ENCODE assay signal across 17 cellular contexts in genomic region chr16:74497761-74498160, GRCh38.
DNase-seq lines count a peak whose midpoint lies in the region; FAIRE-seq and TF ChIP-seq lines count a peak whose summit lies in the region.
"Had no signal": no experiment of that assay in that cellular context is flagged by ENCODE, and none has a peak within 500 bp of the region (broad histone marks: within the 10 kb centered on the region; RNA-seq: fewer than 3 reads in every experiment).

No MANE protein-coding gene starts in this region.

- H3K9ac ChIP-seq in KMS-11 = no peak overlapping the region
- H3K9ac ChIP-seq in astrocyte (ENCODE audit: low read length) = no peak overlapping the region

- H3K36me3 Mint-ChIP-seq in activated T-cell treated with anti-CD3 and anti-CD28 coated beads, Interleukin-2, amount 50 U/mL, for 24 hours (ENCODE audit: low read depth) = peaks cover 62% of the 10 kb centered on the region
- H3K36me3 Mint-ChIP-seq in astrocyte (ENCODE audit: low read depth, unreplicated experiment) = peaks cover 4% of the 10 kb centered on the region

- H3K36me3 ChIP-seq in HEK293 (ENCODE audit: control insufficient read depth in 2 of 2, insufficient read depth in 1 of 2, low read length in 2 of 2) (peaks cover 9 to 17% of the 10 kb centered on the region in 2 experiments; a peak in 2 of 3 replicates), KMS-11 (ENCODE audit: insufficient read depth) (peaks cover 6% of the 10 kb centered on the region; the same call in 1 of the 2 replicates), astrocyte (ENCODE audit: insufficient read depth, low read length) (peaks cover 10% of the 10 kb centered on the region)

- no peaks in the 10 kb centered on the region for H3K27me3 Mint-ChIP-seq in activated T-cell treated with anti-CD3 and anti-CD28 coated beads, Interleukin-2, amount 50 U/mL, for 24 hours
- H3K27me3 Mint-ChIP-seq in astrocyte (ENCODE audit: low read depth, unreplicated experiment) = no peaks in the 10 kb centered on the region
- H3K27me3 Mint-ChIP-seq: CD4-positive, alpha-beta memory T cell had no signal

- no peak for DNase-seq in activated T-cell treated with anti-CD3 and anti-CD28 coated beads, Interleukin-2, amount 50 U/mL, for 24 hours
- no peak for DNase-seq in activated T-cell treated with anti-CD3 and anti-CD28 coated beads, Interleukin-2, amount 50 U/mL, for 1 hour
- DNase-seq in astrocyte (ENCODE audit: low read depth) (no peak), GM03348 (ENCODE audit: low spot score) (no peak)
- DNase-seq: C1 segment of cervical spinal cord; Calu3; CD4-positive, alpha-beta memory T cell; COR-L47; DMS53; DMS79 treated with DMSO at 0.1 percent for 48 hours; GF-D8; GOT3 had no signal

- TF ChIP-seq CTCF in HEK293 (tag by site-specific recombination; IDR thresholded peaks at IDR 0.05) = no peak
- TF ChIP-seq CTCF in KMS-11 (conservative IDR thresholded peaks at IDR 0.05; ENCODE audit: low read depth, low read length) = no peak
- TF ChIP-seq CTCF in astrocyte (IDR thresholded peaks at IDR 0.05; ENCODE audit: insufficient read depth, low read depth, low read length) = no peak

- 0 out of 2 replicates have a peak overlapping the region, but pooled peaks have one; percentile 7 for H3K4me2 ChIP-seq in KMS-11
- H3K4me2 ChIP-seq in astrocyte (ENCODE audit: low read length) = no peak overlapping the region

- POLR2A ChIA-PET in HEK293 (lab: Yijun Ruan, JAX) = no interaction called here

- peaks cover 9% of the 10 kb centered on the region for H3K4me1 Mint-ChIP-seq in activated T-cell treated with anti-CD3 and anti-CD28 coated beads, Interleukin-2, amount 50 U/mL, for 24 hours (ENCODE audit: low read depth)
- no peaks in the 10 kb centered on the region for H3K4me1 Mint-ChIP-seq in astrocyte (ENCODE audit: low read depth, unreplicated experiment)

- H3K4me3 Mint-ChIP-seq in activated T-cell treated with anti-CD3 and anti-CD28 coated beads, Interleukin-2, amount 50 U/mL, for 24 hours = no peak overlapping the region
- H3K4me3 Mint-ChIP-seq in astrocyte (ENCODE audit: unreplicated experiment) = peak overlapping the region; percentile 45
- H3K4me3 Mint-ChIP-seq: CD4-positive, alpha-beta memory T cell had no signal

- H3K27me3 ChIP-seq in KMS-11 (ENCODE audit: insufficient read depth, low read depth) (no peaks in the 10 kb centered on the region), astrocyte (ENCODE audit: insufficient read depth, low read length) (no peaks in the 10 kb centered on the region)

- no peaks in the 10 kb centered on the region for H3K9me3 ChIP-seq in HEK293 (ENCODE audit: control insufficient read depth, insufficient read depth, low read depth, low read length)
- H3K9me3 ChIP-seq in astrocyte (ENCODE audit: insufficient read depth, low read depth, low read length) = no peaks in the 10 kb centered on the region
- H3K9me3 ChIP-seq: HAP-1 had no signal

- H2AFZ ChIP-seq in KMS-11 (ENCODE audit: low read depth) = no peak overlapping the region
- H2AFZ ChIP-seq in astrocyte (ENCODE audit: low read depth, low read length) = no peak overlapping the region

- no peak overlapping the region for H3K4me3 ChIP-seq in HEK293 (ENCODE audit: low read depth, low read length)
- H3K4me3 ChIP-seq in KMS-11 (IDR thresholded peaks at IDR 0.05; ENCODE audit: insufficient read depth, low read depth, low read length) = no peak overlapping the region
- no peak overlapping the region for H3K4me3 ChIP-seq in astrocyte (ENCODE audit: insufficient read depth, low read depth, low read length)
- H3K4me3 ChIP-seq: HAP-1 had no signal

- CTCF ChIA-PET in HEK293 (lab: Yijun Ruan, JAX) = no interaction called here

- H3K9me3 Mint-ChIP-seq in activated T-cell treated with anti-CD3 and anti-CD28 coated beads, Interleukin-2, amount 50 U/mL, for 24 hours = no peaks in the 10 kb centered on the region
- no peaks in the 10 kb centered on the region for H3K9me3 Mint-ChIP-seq in astrocyte (ENCODE audit: unreplicated experiment)
- H3K9me3 Mint-ChIP-seq: CD4-positive, alpha-beta memory T cell had no signal

- H3K4me1 ChIP-seq in HEK293 (ENCODE audit: control insufficient read depth, insufficient read depth, low read length) (peaks cover 14% of the 10 kb centered on the region), KMS-11 (ENCODE audit: low read depth, poor library complexity, severe bottlenecking) (peaks cover 74% of the 10 kb centered on the region), astrocyte (ENCODE audit: insufficient read depth, low read length) (peaks cover 8% of the 10 kb centered on the region)

- peak overlapping the region; percentile 63 for H3K27ac Mint-ChIP-seq in activated T-cell treated with anti-CD3 and anti-CD28 coated beads, Interleukin-2, amount 50 U/mL, for 24 hours
- H3K27ac Mint-ChIP-seq in astrocyte (ENCODE audit: unreplicated experiment) = no peak overlapping the region
- H3K27ac Mint-ChIP-seq: CD4-positive, alpha-beta memory T cell had no signal

- peaks cover 5% of the 10 kb centered on the region; the same call in 1 of the 2 replicates for H3K79me2 ChIP-seq in KMS-11 (ENCODE audit: insufficient read depth, low read depth)
- H3K79me2 ChIP-seq in astrocyte (ENCODE audit: insufficient read depth, low read length) = no peaks in the 10 kb centered on the region

- H3K27ac ChIP-seq in HEK293 (ENCODE audit: extremely low read depth, low read depth, low read length) (no peak overlapping the region), KMS-11 (no peak overlapping the region), astrocyte (ENCODE audit: low read depth, low read length) (no peak overlapping the region)

- no peak for FAIRE-seq in astrocyte (lab: Jason Lieb, UNC)
- FAIRE-seq: GM12892, H54 had no signal

- H4K20me1 ChIP-seq in KMS-11 (ENCODE audit: insufficient read depth) (0 out of 2 replicates have a peak, but pooled peaks cover 4% of the 10 kb centered on the region), astrocyte (ENCODE audit: insufficient read depth, low read length) (peaks cover 17% of the 10 kb centered on the region)

TF ChIP-seq in HEK293, 187 proteins besides CTCF, POLR2A, EP300 and RAD21:
- TF ChIP-seq OSR2 (tag by site-specific recombination; IDR thresholded peaks at IDR 0.05) (peak; percentile 38; the same call in 1 of the 2 replicates), PRDM6 (tag by site-specific recombination; IDR thresholded peaks at IDR 0.05) (peak; percentile 70), ZBTB20 (tag by site-specific recombination; IDR thresholded peaks at IDR 0.05) (no peak), ZFHX2 (tag by site-specific recombination; conservative IDR thresholded peaks at IDR 0.05) (no peak), SP7 (tag by site-specific recombination; IDR thresholded peaks at IDR 0.05) (peak; percentile 53; the same call in 1 of the 2 replicates)
